In genomic region chr18:48762022-48762421, GRCh38 we compare ENCODE assay signal across 25 cellular contexts.
A peak's percentile ranks its signal among the peaks of the same experiment; 100 is the strongest.
DNase-seq lines count a peak whose midpoint lies in the region; ATAC-seq and TF ChIP-seq lines count a peak whose summit lies in the region.
"Had no signal": no experiment of that assay in that cellular context is flagged by ENCODE, and none has a peak within 500 bp of the region (broad histone marks: within the 10 kb centered on the region; RNA-seq: fewer than 3 reads in every experiment).

No MANE protein-coding gene starts in this region.

- H3K36me3 Mint-ChIP-seq in activated naive CD4-positive, alpha-beta T cell treated with anti-CD3 and anti-CD28 coated beads for 36 hours (ENCODE audit: low read depth): no peaks in the 10 kb centered on the region
- H3K36me3 Mint-ChIP-seq in glutamatergic neuron (ENCODE audit: unreplicated experiment): peaks cover 13% of the 10 kb centered on the region
- H3K36me3 Mint-ChIP-seq: CD8-positive, alpha-beta T cell; IgD-negative memory B cell had no signal

- peaks cover 0 to 66% of the 10 kb centered on the region in 2 donors for H3K36me3 ChIP-seq in gastroesophageal sphincter
- peaks cover 0 to 7% of the 10 kb centered on the region in 2 donors for H3K36me3 ChIP-seq in mucosa of rectum (ENCODE audit: control insufficient read depth in 2 of 2, insufficient read depth in 2 of 2, low read length in 2 of 2)

- no peak for ATAC-seq in gastroesophageal sphincter
- ATAC-seq: A549; CD8-positive, alpha-beta T cell had no signal

- H3K9me3 Mint-ChIP-seq in activated naive CD4-positive, alpha-beta T cell treated with anti-CD3 and anti-CD28 coated beads for 36 hours: no peaks in the 10 kb centered on the region
- H3K9me3 Mint-ChIP-seq in glutamatergic neuron (ENCODE audit: unreplicated experiment): peaks cover 11% of the 10 kb centered on the region
- H3K9me3 Mint-ChIP-seq: CD8-positive, alpha-beta T cell; H9; IgD-negative memory B cell had no signal

- peaks cover 0 to 54% (median 11%) of the 10 kb centered on the region in 3 donors for H3K4me1 ChIP-seq in gastroesophageal sphincter
- H3K4me1 ChIP-seq in mucosa of rectum (ENCODE audit: control insufficient read depth in 2 of 2, insufficient read depth in 2 of 2, low read length in 2 of 2): peaks cover 12 to 23% of the 10 kb centered on the region in 2 donors
- H3K4me1 ChIP-seq: A549 had no signal

- DNase-seq in CD1c-positive myeloid dendritic cell (ENCODE audit: extremely low spot score): peak; percentile 29
- DNase-seq in activated naive CD4-positive, alpha-beta T cell treated with anti-CD3 and anti-CD28 coated beads for 36 hours: no peak
- no peak for DNase-seq in glutamatergic neuron
- DNase-seq in activated CD4-positive, alpha-beta T cell treated with anti-CD3 and anti-CD28 coated beads for 48 hours: no peak
- DNase-seq in HK-2 (ENCODE audit: unreplicated experiment): no peak
- DNase-seq: C1 segment of cervical spinal cord; Caco-2; CD8-positive, alpha-beta T cell; GM23248; H9; MM.1S; NCI-H1694; NCI-H2029 treated with DMSO at 0.1 percent for 48 hours; NCI-H446 treated with DMSO at 0.1 percent for 48 hours; NCI-H526; NCI-H82; NK-92 treated with Interleukin-12 subunit alpha and Interleukin-12 subunit beta, amount 100 ng/mL, for 24 hours; PC-9; SHP77 had no signal

- H3K27me3 ChIP-seq in gastroesophageal sphincter (no peaks in the 10 kb centered on the region), mucosa of rectum (ENCODE audit: control insufficient read depth in 2 of 2, insufficient read depth in 2 of 2, low read length in 2 of 2) (no peaks in the 10 kb centered on the region)

- no peak for TF ChIP-seq POLR2A in gastroesophageal sphincter (IDR thresholded peaks at IDR 0.05)

- no peak overlapping the region for H3K9ac ChIP-seq in mucosa of rectum (ENCODE audit: low read depth in 1 of 2, low read length in 2 of 2)
- H3K9ac ChIP-seq: GM23248, KMS-11 had no signal

- no peak overlapping the region for H3K4me3 Mint-ChIP-seq in activated naive CD4-positive, alpha-beta T cell treated with anti-CD3 and anti-CD28 coated beads for 36 hours
- no peak overlapping the region for H3K4me3 Mint-ChIP-seq in glutamatergic neuron (ENCODE audit: unreplicated experiment)
- H3K4me3 Mint-ChIP-seq: CD8-positive, alpha-beta T cell; H9; IgD-negative memory B cell had no signal

- no peaks in the 10 kb centered on the region for H3K4me1 Mint-ChIP-seq in activated naive CD4-positive, alpha-beta T cell treated with anti-CD3 and anti-CD28 coated beads for 36 hours (ENCODE audit: low read depth)
- H3K4me1 Mint-ChIP-seq in glutamatergic neuron (ENCODE audit: low read depth, unreplicated experiment): peaks cover 10% of the 10 kb centered on the region

- no peak for TF ChIP-seq CTCF in VCaP (conservative IDR thresholded peaks at IDR 0.05)
- no peak for TF ChIP-seq CTCF in gastroesophageal sphincter (IDR thresholded peaks at IDR 0.05)
- TF ChIP-seq CTCF in glutamatergic neuron (IDR thresholded peaks at IDR 0.05; ENCODE audit: partially characterized antibody, unreplicated experiment): no peak

- TF ChIP-seq EP300 in gastroesophageal sphincter (IDR thresholded peaks at IDR 0.05): no peak

- intact Hi-C loops in activated naive CD4-positive, alpha-beta T cell treated with anti-CD3 and anti-CD28 coated beads for 36 hours (cut with micrococcal nuclease): no loop called here

- 85 to 97% methylated on average over 2 to 6 of the region's 6 CpGs for WGBS in gastroesophageal sphincter (ENCODE audit: low coverage in 1 of 2), 2 donors

- H3K4me3 ChIP-seq in gastroesophageal sphincter: no peak overlapping the region
- H3K4me3 ChIP-seq in mucosa of rectum (ENCODE audit: low read length in 2 of 2): peak overlapping the region in 1 of 2 donors; percentile 60
- H3K4me3 ChIP-seq: A549, GM23248, PC-9 had no signal

- no peaks in the 10 kb centered on the region for H3K27me3 Mint-ChIP-seq in activated naive CD4-positive, alpha-beta T cell treated with anti-CD3 and anti-CD28 coated beads for 36 hours (ENCODE audit: low read depth)
- H3K27me3 Mint-ChIP-seq in glutamatergic neuron (ENCODE audit: unreplicated experiment): peaks cover 11% of the 10 kb centered on the region

- no peaks in the 10 kb centered on the region for H3K9me3 ChIP-seq in gastroesophageal sphincter
- H3K9me3 ChIP-seq in mucosa of rectum (ENCODE audit: control insufficient read depth in 2 of 2, low read length in 2 of 2): no peaks in the 10 kb centered on the region
- H3K9me3 ChIP-seq: A549, Caco-2 had no signal

- no peak overlapping the region for H3K27ac Mint-ChIP-seq in activated naive CD4-positive, alpha-beta T cell treated with anti-CD3 and anti-CD28 coated beads for 36 hours
- no peak overlapping the region for H3K27ac Mint-ChIP-seq in glutamatergic neuron (ENCODE audit: unreplicated experiment)
- H3K27ac Mint-ChIP-seq: CD8-positive, alpha-beta T cell; IgD-negative memory B cell had no signal

- CTCF ChIA-PET in activated naive CD4-positive, alpha-beta T cell treated with anti-CD3 and anti-CD28 coated beads for 36 hours (lab: Charles Lee): no interaction called here

- H3K27ac ChIP-seq in VCaP (peak overlapping the region; percentile 23; the same call in 1 of the 2 replicates), gastroesophageal sphincter (peak overlapping the region in 3 of 4 donors; percentile 71 to 79 (median 77)), mucosa of rectum (ENCODE audit: low read depth in 2 of 2, low read length in 2 of 2) (peak overlapping the region; percentile 77 to 83)
- H3K27ac ChIP-seq: A549, GM23248, KMS-11, PC-9 had no signal

Comparison
In these comparisons a context has a peak if more than half of its experiments do, and no peak if none do; other contexts are left out.
1. H3K27ac ChIP-seq: peak in every context shown above with its lines; median percentile 80 in mucosa of rectum; 77 in gastroesophageal sphincter; 23 in VCaP.